Comparison of ENCODE assay signal across 1 cellular context in genomic region chrX:71669947-71670346, GRCh38.
A peak's percentile ranks its signal among the peaks of the same experiment; 100 is the strongest.
TF ChIP-seq lines count a peak whose summit lies in the region.

No MANE protein-coding gene starts in this region.

TF ChIP-seq in K562, 482 proteins besides CTCF, POLR2A, EP300 and RAD21:
- peak; percentile 50 for TF ChIP-seq SMC3 (conservative IDR thresholded peaks at IDR 0.05; ENCODE audit: insufficient read depth, low read depth, low read length)
- TF ChIP-seq STAG1 (CRISPR knock-in tag; IDR thresholded peaks at IDR 0.05; ENCODE audit: borderline replicate concordance) = peak; percentile 79; the same call in 1 of the 2 replicates
